ENCODE assay signal across 8 cellular contexts in the genomic region with DNA sequence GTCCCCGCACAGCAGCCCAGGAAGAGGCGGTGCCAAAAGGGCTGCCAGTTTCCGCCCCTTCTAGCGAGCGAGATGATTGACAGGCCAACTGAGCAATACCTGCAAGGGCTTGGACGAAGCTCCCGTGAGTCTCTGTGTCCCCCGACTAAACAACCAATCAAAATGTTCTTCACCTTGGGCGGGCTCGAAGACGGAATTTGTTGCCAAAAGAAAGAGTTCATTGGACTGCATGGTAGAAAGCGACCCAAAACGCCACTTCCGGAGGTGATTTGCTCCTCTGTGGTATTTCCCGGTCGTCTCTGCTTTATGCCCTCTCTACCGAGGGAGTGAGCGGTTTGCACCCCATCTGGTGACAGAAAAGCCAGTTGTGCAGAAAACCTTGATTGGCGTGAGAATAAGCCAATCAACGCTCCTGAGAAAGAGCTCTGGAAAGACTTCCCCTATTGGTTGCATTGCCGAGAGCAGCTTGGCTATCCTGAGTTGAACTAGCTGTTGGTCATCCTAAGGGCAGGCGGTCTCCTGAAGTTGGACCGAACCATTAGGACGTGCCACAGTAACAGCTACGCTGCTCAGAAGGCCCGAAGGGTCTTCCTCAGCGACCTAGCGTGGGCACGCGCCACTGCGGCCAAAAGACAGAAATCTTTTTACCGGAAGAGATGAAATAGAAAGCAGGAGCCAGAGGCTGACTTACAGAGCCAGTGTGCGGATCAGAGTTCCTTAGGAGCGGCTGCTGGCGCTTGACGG. TPM values are rescaled to one million over a fixed set of nuclear protein-coding genes. Genes with fewer than 3 reads are reported as not detected.
DNase-seq lines count a peak whose midpoint lies in the region; ATAC-seq lines count a peak whose summit lies in the region.

No MANE protein-coding gene starts in this region.

- intact Hi-C loops in CD4-positive, alpha-beta memory T cell (cut with micrococcal nuclease) = loop anchor here (1.0 to 2.0 kb wide), 6 partner anchors 278 to 1334 kb away; a partner anchor contains a TSS

- peaks cover 30 to 55% (median 47%) of the 10 kb centered on the region in 4 donors for H3K4me1 Mint-ChIP-seq in CD4-positive, alpha-beta memory T cell

- H3K4me1 ChIP-seq in CD4-positive, alpha-beta memory T cell (ENCODE audit: insufficient read depth, low read length) = peaks cover 44% of the 10 kb centered on the region
- H3K4me1 ChIP-seq in effector memory CD4-positive, alpha-beta T cell (ENCODE audit: control insufficient read depth, insufficient read depth, low read length, poor library complexity, severe bottlenecking) = peaks cover 11% of the 10 kb centered on the region

- H3K27me3 Mint-ChIP-seq in CD4-positive, alpha-beta memory T cell = no peaks in the 10 kb centered on the region

- H3K36me3 Mint-ChIP-seq in CD4-positive, alpha-beta memory T cell = peaks cover 0 to 13% of the 10 kb centered on the region in 2 donors

- peak overlapping the region; percentile 91 for H3K27ac ChIP-seq in CD4-positive, alpha-beta memory T cell (ENCODE audit: low read depth, low read length)
- H3K27ac ChIP-seq in effector memory CD4-positive, alpha-beta T cell (ENCODE audit: insufficient read depth, low read length, poor library complexity, severe bottlenecking) = peak overlapping the region; percentile 98

- peak overlapping the region; percentile 98 to 100 (median 100) for H3K27ac Mint-ChIP-seq in CD4-positive, alpha-beta memory T cell

- H3K9me3 Mint-ChIP-seq in CD4-positive, alpha-beta memory T cell = no peaks in the 10 kb centered on the region

- ATAC-seq in HG03432 (IDR thresholded peaks at IDR 0.05; ENCODE audit: unreplicated experiment) = peak; percentile 87

- H3K4me3 Mint-ChIP-seq in CD4-positive, alpha-beta memory T cell = peak overlapping the region; percentile 95 to 100 (median 99)

- DNase-seq in CD4-positive, alpha-beta memory T cell = peak; percentile 98 to 99 (median 99)
- peak; percentile 89 for DNase-seq in GM19238 (ENCODE audit: insufficient read length, low spot score)
- DNase-seq in NCI-H460 (ENCODE audit: extremely low read depth, low read depth) = peak; percentile 99
- peak; percentile 91 for DNase-seq in activated CD4-positive, alpha-beta T cell treated with anti-CD3 and anti-CD28 coated beads, Interleukin-2, amount 50 U/mL, for 1 hour
- peak; percentile 95 to 97 (median 96) for DNase-seq in effector memory CD4-positive, alpha-beta T cell
- DNase-seq in medulla oblongata (ENCODE audit: extremely low spot score) = peak; percentile 100
- DNase-seq in stimulated activated CD8-positive, alpha-beta memory T cell treated with anti-CD3 and anti-CD28 coated beads, Interleukin-4, amount 100 ng/mL, for 1 hour (ENCODE audit: low read depth in 2 of 2, low spot score in 1 of 2) = peak; percentile 92 to 93

- CTCF ChIA-PET in CD4-positive, alpha-beta memory T cell (lab: Charles Lee; ENCODE audit: partially characterized antibody) = interaction anchor here (0.6 to 1.4 kb wide), 4 partner anchors 47 to 577 kb away, joined by 3 to 5 read pairs (median 4); a partner anchor contains a TSS

- H3K9me3 ChIP-seq in CD4-positive, alpha-beta memory T cell (ENCODE audit: control insufficient read depth in 1 of 2, low read length in 2 of 2) = no peaks in the 10 kb centered on the region
- H3K9me3 ChIP-seq in effector memory CD4-positive, alpha-beta T cell (ENCODE audit: control insufficient read depth, low read length) = no peaks in the 10 kb centered on the region

- POLR2A ChIA-PET in CD4-positive, alpha-beta memory T cell (lab: Charles Lee; ENCODE audit: partially characterized antibody) = interaction anchor here (0.6 to 3.9 kb wide), 20 partner anchors 11 to 1908 kb away, joined by 3 to 32 read pairs (median 4); a partner anchor contains a TSS

- H3K27me3 ChIP-seq in CD4-positive, alpha-beta memory T cell (ENCODE audit: insufficient read depth, low read length) = no peaks in the 10 kb centered on the region
- no peaks in the 10 kb centered on the region for H3K27me3 ChIP-seq in effector memory CD4-positive, alpha-beta T cell (replicated peaks; ENCODE audit: control insufficient read depth, insufficient read depth, low read length, poor library complexity, severe bottlenecking)

- H3K36me3 ChIP-seq in CD4-positive, alpha-beta memory T cell (ENCODE audit: insufficient read depth, low read length) = no peaks in the 10 kb centered on the region
- no peaks in the 10 kb centered on the region for H3K36me3 ChIP-seq in effector memory CD4-positive, alpha-beta T cell (ENCODE audit: control insufficient read depth, insufficient read depth, low read length)

- H3K4me3 ChIP-seq in CD4-positive, alpha-beta memory T cell (ENCODE audit: low read length in 2 of 2) = peak overlapping the region; percentile 93 to 97
- peak overlapping the region; percentile 96 for H3K4me3 ChIP-seq in effector memory CD4-positive, alpha-beta T cell (ENCODE audit: insufficient read depth, low read depth, low read length, poor library complexity, severe bottlenecking)

RNA-seq across cellular contexts. Expression of a gene that starts 0.5 kb away (rescaled TPM):
- 10 to 100 TPM; 91.8 to 94.1 TPM for total RNA-seq in CD4-positive, alpha-beta memory T cell
- polyA plus RNA-seq in CD4-positive, alpha-beta memory T cell = 10 to 100 TPM in 1 of 2 donors, 1 to 10 TPM in 1; 7.0 to 14.5 TPM
- 25.5 and 36.5 TPM in 2 replicates for total RNA-seq in NCI-H460 (2014; rRNA removed; shearing (Covaris generic))
- 36.0 and 43.1 TPM in 2 replicates for polyA plus RNA-seq in NCI-H460 (2014; cell fraction: nucleus; rRNA removed)

Comparison
In these comparisons a context has a peak if more than half of its experiments do, and no peak if none do; other contexts are left out.
1. Peak in every context shown above with its lines: DNase-seq, ATAC-seq, H3K4me3 ChIP-seq and H3K27ac ChIP-seq.